Comparison of ENCODE assay signal across 9 cellular contexts in the genomic region with DNA sequence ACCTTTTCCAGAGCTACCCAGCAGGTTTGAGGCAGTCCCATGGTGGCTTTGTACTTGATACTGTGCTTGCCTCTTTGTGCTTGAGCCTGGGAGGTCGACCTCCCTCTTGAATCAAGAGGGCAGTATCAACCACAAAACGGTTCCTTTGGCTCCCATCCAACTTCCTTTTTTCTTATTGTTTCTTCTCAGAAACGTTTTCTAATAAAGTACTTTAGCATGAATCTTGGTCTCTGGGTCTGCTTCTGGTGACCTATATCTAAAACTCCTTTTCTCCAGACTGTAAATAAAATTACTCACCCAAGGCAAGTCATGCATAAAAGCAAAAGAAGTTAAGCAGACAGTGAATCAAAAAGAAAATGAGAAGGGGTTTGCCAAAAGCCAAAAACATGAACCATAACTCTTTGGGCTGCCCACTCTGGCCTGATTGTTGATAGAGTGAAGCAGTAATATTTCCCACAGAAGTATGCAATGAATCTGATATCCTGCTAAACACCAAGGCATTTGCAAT.
DNase-seq lines count a peak whose midpoint lies in the region; FAIRE-seq and TF ChIP-seq lines count a peak whose summit lies in the region.
"Had no signal": no experiment of that assay in that cellular context is flagged by ENCODE, and none has a peak within 500 bp of the region (broad histone marks: within the 10 kb centered on the region; RNA-seq: fewer than 3 reads in every experiment).

No MANE protein-coding gene starts in this region.

- H4K5ac ChIP-seq in H1 (ENCODE audit: insufficient read length, low read depth, low read length): no peak overlapping the region

- no peak for TF ChIP-seq POLR2A in H1 (IDR thresholded peaks at IDR 0.05; ENCODE audit: control extremely low read depth in 1 of 2, low read depth in 2 of 2, low read length in 2 of 2)

- H3K23ac ChIP-seq in H1 (ENCODE audit: insufficient read length): no peak overlapping the region

- peaks cover 0 to 4% (median 0%) of the 10 kb centered on the region in 4 experiments; a peak in 1 of 7 replicates for H3K4me1 ChIP-seq in H1 (replicated peaks in 1 of 4; ENCODE audit: control insufficient read depth in 3 of 4, insufficient read depth in 4 of 4, low read length in 3 of 4)
- H3K4me1 ChIP-seq: pancreas had no signal

- H3K4ac ChIP-seq in H1 (replicated peaks; ENCODE audit: insufficient read length, low read depth, low read length): no peak overlapping the region

- H3K9ac ChIP-seq in H1 (replicated peaks in 1 of 4; ENCODE audit: extremely low read depth in 1 of 4, low read depth in 3 of 4, low read length in 3 of 4): no peak overlapping the region

- no peaks in the 10 kb centered on the region for H3K79me1 ChIP-seq in H1 (ENCODE audit: low read depth, low read length)

- no peak overlapping the region for H3K4me3 ChIP-seq in H1 (ENCODE audit: extremely low read depth in 1 of 4, insufficient read depth in 2 of 4, low read depth in 3 of 4, low read length in 4 of 4)
- H3K4me3 ChIP-seq: pancreas had no signal

- TF ChIP-seq EP300 in H1 (IDR thresholded peaks at IDR 0.05; ENCODE audit: borderline replicate concordance in 1 of 2, low read depth in 2 of 2, low read length in 2 of 2): no peak

- H3K18ac ChIP-seq in H1 (ENCODE audit: extremely low read depth, low read length): no peak overlapping the region

- H2BK20ac ChIP-seq in H1 (ENCODE audit: low read length): no peak overlapping the region

- TF ChIP-seq CTCF in GM20000 (IDR thresholded peaks at IDR 0.05; ENCODE audit: extremely low read depth, missing control alignments) (no peak), H1 (IDR thresholded peaks at IDR 0.05; ENCODE audit: control extremely low read depth in 1 of 3, insufficient read depth in 1 of 3, low read depth in 1 of 3, low read length in 3 of 3) (no peak)

- H4K8ac ChIP-seq in H1 (ENCODE audit: extremely low read depth, insufficient read depth, low read length): no peak overlapping the region

- no peaks in the 10 kb centered on the region for H4K20me1 ChIP-seq in H1 (replicated peaks in 1 of 2; ENCODE audit: control insufficient read depth in 1 of 2, insufficient read depth in 2 of 2, low read length in 2 of 2)

- WGBS in H1 (ENCODE audit: extremely low coverage in 1 of 2, insufficient coverage in 1 of 2, insufficient read length in 1 of 2, insufficient replicate concordance in 2 of 2, low coverage in 1 of 2, low lambda C conversion rate in 2 of 2, missing lambda C conversion rate in 1 of 2), 2 experiments: 77% methylated on average over 2 of the region's 3 CpGs; no CpG with 5 or more reads in 1 of the 2 experiments

- CTCF ChIA-PET in H1 (lab: Charles Lee; ENCODE audit: partially characterized antibody): no interaction called here

- H3K23me2 ChIP-seq in H1 (ENCODE audit: low read depth, low read length): no peaks in the 10 kb centered on the region

- H3K9me3 ChIP-seq in H1 (ENCODE audit: insufficient read depth in 2 of 2, low read depth in 1 of 2, low read length in 1 of 2): no peaks in the 10 kb centered on the region
- H3K9me3 ChIP-seq: pancreas had no signal

- 0 out of 2 replicates have a peak overlapping the region, but pooled peaks have one; percentile 34 for H2AFZ ChIP-seq in H1 (ENCODE audit: low read length)

- FAIRE-seq in H1 (lab: Jason Lieb, UNC): no peak
- FAIRE-seq: pancreas had no signal

- no peak overlapping the region for H4K91ac ChIP-seq in H1 (replicated peaks; ENCODE audit: insufficient read length, low read length)

- H3K27me3 ChIP-seq in H1 (replicated peaks in 1 of 4; ENCODE audit: control insufficient read depth in 3 of 4, extremely low read depth in 1 of 4, insufficient read depth in 3 of 4, low read length in 3 of 4): no peaks in the 10 kb centered on the region; a peak in 1 of 7 replicates
- H3K27me3 ChIP-seq: pancreas had no signal

- no peak overlapping the region; a peak in 1 of 4 replicates for H3K4me2 ChIP-seq in H1 (ENCODE audit: insufficient read depth in 1 of 2, low read depth in 2 of 2, low read length in 2 of 2)

- H3K56ac ChIP-seq in H1 (replicated peaks; ENCODE audit: insufficient read length, low read depth, low read length): no peak overlapping the region

- POLR2A ChIA-PET in H1 (lab: Charles Lee; ENCODE audit: partially characterized antibody): no interaction called here

- no peak overlapping the region for H2BK120ac ChIP-seq in H1 (replicated peaks; ENCODE audit: low read depth, low read length)

- H3K27ac ChIP-seq in H1 (ENCODE audit: low read depth, low read length): no peak overlapping the region
- H3K27ac ChIP-seq: pancreas had no signal

- DNase-seq in AML-193 (lab: John Stamatoyannopoulos, UW) (peak; percentile 68 to 71), GM20000 (ENCODE audit: low spot score) (peak; percentile 17), LHCN-M2 (ENCODE audit: low read depth) (peak; percentile 41), H1 (ENCODE audit: low read depth in 1 of 2, low spot score in 2 of 2) (no peak), islet precursor cell (no peak), SHP77 (lab: John Stamatoyannopoulos, UW) (no peak), amygdala (lab: John Stamatoyannopoulos, UW) (no peak)
- DNase-seq in stimulated activated CD4-positive, alpha-beta T cell treated with anti-CD3 and anti-CD28 coated beads, Interleukin-15, amount 100 ng/mL, for 24 hours: no peak
- DNase-seq: pancreas had no signal

- no peak for TF ChIP-seq RAD21 in H1 (IDR thresholded peaks at IDR 0.05 in 1 of 2, conservative IDR thresholded peaks at IDR 0.05 in 1 of 2; ENCODE audit: low read depth in 2 of 2, low read length in 2 of 2)

- H2BK5ac ChIP-seq in H1 (ENCODE audit: low read depth, low read length): no peak overlapping the region

- H2BK15ac ChIP-seq in H1 (ENCODE audit: low read length): no peak overlapping the region

- no peaks in the 10 kb centered on the region for H3K79me2 ChIP-seq in H1 (ENCODE audit: control insufficient read depth in 1 of 2, insufficient read depth in 2 of 2, low read length in 2 of 2)

- H2AK5ac ChIP-seq in H1 (ENCODE audit: low read depth, low read length): no peak overlapping the region

- H3K36me3 ChIP-seq in H1 (ENCODE audit: control insufficient read depth in 2 of 4, insufficient read depth in 4 of 4, low read length in 3 of 4): no peaks in the 10 kb centered on the region
- H3K36me3 ChIP-seq: pancreas had no signal

- H3K14ac ChIP-seq in H1 (ENCODE audit: insufficient read length): no peak overlapping the region

- no peak overlapping the region for H2BK12ac ChIP-seq in H1 (ENCODE audit: low read depth, low read length)

TF ChIP-seq in H1, 55 proteins besides CTCF, POLR2A, EP300 and RAD21:
- TF ChIP-seq SIN3A (conservative IDR thresholded peaks at IDR 0.05 in 1 of 2, IDR thresholded peaks at IDR 0.05 in 1 of 2; ENCODE audit: low read depth in 1 of 2, low read length in 2 of 2) (no peak), SIX5 (IDR thresholded peaks at IDR 0.05; ENCODE audit: low read depth, low read length) (no peak), YY1 (IDR thresholded peaks at IDR 0.05; ENCODE audit: low read depth, low read length) (no peak), SP1 (IDR thresholded peaks at IDR 0.05; ENCODE audit: low read depth, low read length) (no peak), RNF2 (IDR thresholded peaks at IDR 0.05; ENCODE audit: borderline replicate concordance, low read depth, low read length, missing control alignments, poor library complexity, severe bottlenecking) (no peak), SAP30 (IDR thresholded peaks at IDR 0.05; ENCODE audit: insufficient read depth, insufficient replicate concordance, low read length) (no peak), HDAC2 (IDR thresholded peaks at IDR 0.05; ENCODE audit: borderline replicate concordance in 1 of 2, low read depth in 2 of 2, low read length in 2 of 2) (no peak), E2F6 (IDR thresholded peaks at IDR 0.05) (no peak), CBX8 (IDR thresholded peaks at IDR 0.05; ENCODE audit: borderline replicate concordance, low read depth, low read length) (no peak), RXRA (IDR thresholded peaks at IDR 0.05; ENCODE audit: insufficient read depth, low read depth, low read length) (no peak), TCF12 (IDR thresholded peaks at IDR 0.05; ENCODE audit: low read depth, low read length) (no peak), EZH2 (IDR thresholded peaks at IDR 0.05; ENCODE audit: low read depth, low read length, severe bottlenecking) (no peak), KDM1A (IDR thresholded peaks at IDR 0.05; ENCODE audit: borderline replicate concordance, low read length) (no peak), FOSL1 (IDR thresholded peaks at IDR 0.05; ENCODE audit: insufficient read depth, low read depth, low read length) (no peak), GABPA (IDR thresholded peaks at IDR 0.05; ENCODE audit: borderline replicate concordance, insufficient read depth, low read length) (no peak), POU5F1 (IDR thresholded peaks at IDR 0.05; ENCODE audit: low read depth, low read length) (no peak)
- TF ChIP-seq, protein P1, sequence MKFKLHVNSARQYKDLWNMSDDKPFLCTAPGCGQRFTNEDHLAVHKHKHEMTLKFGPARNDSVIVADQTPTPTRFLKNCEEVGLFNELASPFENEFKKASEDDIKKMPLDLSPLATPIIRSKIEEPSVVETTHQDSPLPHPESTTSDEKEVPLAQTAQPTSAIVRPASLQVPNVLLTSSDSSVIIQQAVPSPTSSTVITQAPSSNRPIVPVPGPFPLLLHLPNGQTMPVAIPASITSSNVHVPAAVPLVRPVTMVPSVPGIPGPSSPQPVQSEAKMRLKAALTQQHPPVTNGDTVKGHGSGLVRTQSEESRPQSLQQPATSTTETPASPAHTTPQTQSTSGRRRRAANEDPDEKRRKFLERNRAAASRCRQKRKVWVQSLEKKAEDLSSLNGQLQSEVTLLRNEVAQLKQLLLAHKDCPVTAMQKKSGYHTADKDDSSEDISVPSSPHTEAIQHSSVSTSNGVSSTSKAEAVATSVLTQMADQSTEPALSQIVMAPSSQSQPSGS (IDR thresholded peaks at IDR 0.05; ENCODE audit: low read length): no peak
TF ChIP-seq in H1: peak in this region for 0.

Comparison
In these comparisons a context has a peak if more than half of its experiments do, and no peak if none do; other contexts are left out.
1. DNase-seq: peak in AML-193 (2 of 2), GM20000 (single experiment) and LHCN-M2 (single experiment); none in H1 (0 of 2), islet precursor cell (single experiment), stimulated activated CD4-positive, alpha-beta T cell treated with anti-CD3 and anti-CD28 coated beads, Interleukin-15, amount 100 ng/mL, for 24 hours (single experiment), SHP77 (0 of 2) and amygdala (0 of 56).